ENCODE assay signal across 16 cellular contexts in genomic region chr9:2085719-2086515, GRCh38.
DNase-seq lines count a peak whose midpoint lies in the region; ATAC-seq and TF ChIP-seq lines count a peak whose summit lies in the region.
"Had no signal": no experiment of that assay in that cellular context is flagged by ENCODE, and none has a peak within 500 bp of the region (broad histone marks: within the 10 kb centered on the region; RNA-seq: fewer than 3 reads in every experiment).

No MANE protein-coding gene starts in this region.

- intact Hi-C loops in Right ventricle myocardium superior (cut with DNase I): no loop called here
- intact Hi-C loops in cardiac septum (cut with DNase I): no loop called here
- intact Hi-C loops in left ventricle myocardium superior (cut with micrococcal nuclease): no loop called here
- intact Hi-C loops in uterus (cut with DNase I; ENCODE audit: low total_unique reads): no loop called here

- no peak for DNase-seq in Right ventricle myocardium superior
- no peak for DNase-seq in cardiac septum (ENCODE audit: low spot score)
- peak; percentile 79 for DNase-seq in choroid plexus epithelial cell (ENCODE audit: low read depth)
- no peak for DNase-seq in left ventricle myocardium superior
- DNase-seq in uterus: peak; percentile 27 to 36
- no peak for DNase-seq in amniotic stem cell (lab: John Stamatoyannopoulos, UW)
- no peak for DNase-seq in NCI-H2107 treated with DMSO at 0.1 percent for 48 hours (lab: John Stamatoyannopoulos, UW; ENCODE audit: unreplicated experiment)
- DNase-seq: DMS79; left colon; NCI-H2029; nucleus accumbens; stimulated activated CD4-positive, alpha-beta T cell treated with anti-CD3 and anti-CD28 coated beads, Interleukin-15, amount 100 ng/mL, for 24 hours; stimulated activated CD8-positive, alpha-beta memory T cell treated with anti-CD3 and anti-CD28 coated beads, Interleukin-4, amount 100 ng/mL, for 48 hours; WERI-Rb-1 had no signal

- no peak for TF ChIP-seq POLR2A in uterus (IDR thresholded peaks at IDR 0.05)

- H3K36me3 ChIP-seq in uterus: no peaks in the 10 kb centered on the region

- H3K4me1 ChIP-seq in uterus: no peaks in the 10 kb centered on the region

- H3K27ac ChIP-seq in uterus: peak overlapping the region in 1 of 2 donors; percentile 31
- H3K27ac ChIP-seq: WERI-Rb-1 had no signal

- H3K27me3 ChIP-seq in uterus: no peaks in the 10 kb centered on the region

- H3K4me3 ChIP-seq in choroid plexus epithelial cell (ENCODE audit: low read depth, low read length): no peak overlapping the region
- H3K4me3 ChIP-seq in uterus: no peak overlapping the region

- no peaks in the 10 kb centered on the region for H3K9me3 ChIP-seq in uterus

- ATAC-seq in Right ventricle myocardium superior (ENCODE audit: poor library complexity) (peak; percentile 72), left ventricle myocardium superior (peak; percentile 89), HG03460 (IDR thresholded peaks at IDR 0.05; ENCODE audit: unreplicated experiment) (no peak)
- ATAC-seq: HCT116, left colon had no signal

- TF ChIP-seq CTCF in choroid plexus epithelial cell (conservative IDR thresholded peaks at IDR 0.05; ENCODE audit: low read depth, low read length) (no peak), uterus (IDR thresholded peaks at IDR 0.05) (no peak)

Comparison
In these comparisons a context has a peak if more than half of its experiments do, and no peak if none do; other contexts are left out.
1. DNase-seq: peak in choroid plexus epithelial cell (single experiment) and uterus (2 of 2); none in Right ventricle myocardium superior (single experiment), cardiac septum (single experiment), left ventricle myocardium superior (single experiment), amniotic stem cell (single experiment) and NCI-H2107 treated with DMSO at 0.1 percent for 48 hours (single experiment).